In genomic region chr11:77411717-77412441, GRCh38 we compare ENCODE assay signal across 8 cellular contexts.
A peak's percentile ranks its signal among the peaks of the same experiment; 100 is the strongest.
DNase-seq lines count a peak whose midpoint lies in the region; ATAC-seq, FAIRE-seq and TF ChIP-seq lines count a peak whose summit lies in the region.

No MANE protein-coding gene starts in this region.

- CTCF ChIA-PET in endothelial cell of umbilical vein (lab: Charles Lee), result interaction anchor here (0.9 to 2.4 kb wide), 9 partner anchors 11 to 225 kb away, joined by 3 to 11 read pairs (median 4); no protein-coding TSS in a partner anchor

- H3K36me3 ChIP-seq in endothelial cell of umbilical vein (ENCODE audit: control insufficient read depth in 2 of 2, extremely low read depth in 1 of 2, insufficient read depth in 2 of 2, low read length in 2 of 2), result no peaks in the 10 kb centered on the region

- no peaks in the 10 kb centered on the region for H3K9me3 ChIP-seq in endothelial cell of umbilical vein (replicated peaks; ENCODE audit: control insufficient read depth, insufficient read depth, low read length)
- H3K9me3 ChIP-seq in mononuclear cell (ENCODE audit: low read depth, low read length), result no peaks in the 10 kb centered on the region

- H3K79me2 ChIP-seq in endothelial cell of umbilical vein (ENCODE audit: control insufficient read depth, insufficient read depth, low read length), result no peaks in the 10 kb centered on the region

- BruUV-seq in endothelial cell of umbilical vein (replicated peaks; lab: Mats Ljungman, UMichigan), result no TSS peak

- ATAC-seq in HG03064 (IDR thresholded peaks at IDR 0.05; ENCODE audit: low read depth, unreplicated experiment), result peak; percentile 92

- peak; percentile 84 for FAIRE-seq in endothelial cell of umbilical vein (lab: Jason Lieb, UNC)

- peak; percentile 84 for DNase-seq in A172 (ENCODE audit: low spot score)
- peak; percentile 95 for DNase-seq in NCI-H69 (lab: John Stamatoyannopoulos, UW)
- DNase-seq in activated CD8-positive, alpha-beta memory T cell treated with anti-CD3 and anti-CD28 coated beads, Interleukin-2, amount 50 U/mL, for 4 hours, result peak; percentile 75
- DNase-seq in endothelial cell of umbilical vein (ENCODE audit: low read depth, low spot score), result peak; percentile 62
- peak; percentile 46 to 60 for DNase-seq in stimulated activated CD8-positive, alpha-beta memory T cell treated with anti-CD3 and anti-CD28 coated beads, Interleukin-2, amount 100 ng/mL, for 1 hour (ENCODE audit: low read depth in 2 of 2)

- H3K27ac ChIP-seq in endothelial cell of umbilical vein (ENCODE audit: insufficient read depth, low read depth, low read length), result no peak overlapping the region

- H3K9ac ChIP-seq in endothelial cell of umbilical vein (replicated peaks; ENCODE audit: extremely low read depth, insufficient read depth, low read length), result peak overlapping the region; percentile 29

- H3K4me1 ChIP-seq in endothelial cell of umbilical vein (ENCODE audit: control insufficient read depth, extremely low read depth, insufficient read depth, low read length) (peaks cover 20% of the 10 kb centered on the region), mononuclear cell (ENCODE audit: insufficient read depth, low read length) (peaks cover 51% of the 10 kb centered on the region)

- no peaks in the 10 kb centered on the region for H4K20me1 ChIP-seq in endothelial cell of umbilical vein (replicated peaks; ENCODE audit: control insufficient read depth, extremely low read depth, insufficient read depth, low read length)

- dilution Hi-C loops in endothelial cell of umbilical vein (cut with MboI; ENCODE audit: extremely low pct_ligation_motif_present, low sequenced_read_pairs), result no loop called here

- H3K4me2 ChIP-seq in endothelial cell of umbilical vein (ENCODE audit: insufficient read depth, low read length), result peak overlapping the region; percentile 69

- TF ChIP-seq CTCF in endothelial cell of umbilical vein (IDR thresholded peaks at IDR 0.05; ENCODE audit: extremely low read depth in 1 of 2, insufficient read depth in 1 of 2, low read depth in 1 of 2, low read length in 2 of 2), result no peak

- H3K27me3 ChIP-seq in endothelial cell of umbilical vein (ENCODE audit: control insufficient read depth in 2 of 2, insufficient read depth in 2 of 2, low read length in 2 of 2), result peaks cover 0 to 3% of the 10 kb centered on the region in 2 experiments
- no peaks in the 10 kb centered on the region for H3K27me3 ChIP-seq in mononuclear cell (ENCODE audit: insufficient read depth, low read length)

- peak overlapping the region; percentile 96 for H2AFZ ChIP-seq in endothelial cell of umbilical vein (ENCODE audit: low read depth, low read length)

- H3K9me1 ChIP-seq in endothelial cell of umbilical vein (replicated peaks; ENCODE audit: control insufficient read depth, extremely low read depth, insufficient read depth, low read length), result no peaks in the 10 kb centered on the region

- POLR2A ChIA-PET in endothelial cell of umbilical vein (lab: Charles Lee), result no interaction called here

- H3K4me3 ChIP-seq in endothelial cell of umbilical vein (replicated peaks in 1 of 3; ENCODE audit: insufficient read depth in 1 of 3, low read depth in 1 of 3, low read length in 3 of 3), result peak overlapping the region; percentile 31 to 38 (median 34)
- H3K4me3 ChIP-seq in mononuclear cell (ENCODE audit: low read length), result peak overlapping the region; percentile 66

- TF ChIP-seq POLR2A in GM18526 (IDR thresholded peaks at IDR 0.05; ENCODE audit: extremely low read depth, insufficient read length) (peak; percentile 72), endothelial cell of umbilical vein (IDR thresholded peaks at IDR 0.05; ENCODE audit: low read depth, low read length) (peak; percentile 27)

- intact Hi-C loops in endothelial cell of umbilical vein (cut with micrococcal nuclease), result no loop called here

TF ChIP-seq in endothelial cell of umbilical vein, 7 proteins besides CTCF, POLR2A, EP300 and RAD21:
- TF ChIP-seq MYC (IDR thresholded peaks at IDR 0.05; ENCODE audit: low read depth, low read length) (no peak), POLR2AphosphoS5 (IDR thresholded peaks at IDR 0.05; ENCODE audit: insufficient read depth, low read depth, low read length) (no peak), MAX (IDR thresholded peaks at IDR 0.05; ENCODE audit: insufficient read depth, insufficient read length) (no peak)
